Comparison of ENCODE assay signal across 1 cellular context in genomic region chr6:11773013-11773412, GRCh38.
TF ChIP-seq lines count a peak whose summit lies in the region.

No MANE protein-coding gene starts in this region.

TF ChIP-seq in IMR-90, 13 proteins besides CTCF, POLR2A, EP300 and RAD21 (continued from another document):
- TF ChIP-seq NFE2L2 (IDR thresholded peaks at IDR 0.05; ENCODE audit: low read depth, low read length) (no peak), USF2 (IDR thresholded peaks at IDR 0.05; ENCODE audit: low read depth, low read length) (no peak)
